In genomic region chr12:120376890-120377572, GRCh38 we compare ENCODE assay signal across 1 cellular context.
TF ChIP-seq lines count a peak whose summit lies in the region.

No MANE protein-coding gene starts in this region.

TF ChIP-seq in HEK293, 187 proteins besides CTCF, POLR2A, EP300 and RAD21 (continued from another document):
- peak; percentile 73 for TF ChIP-seq PRDM10 (tag by site-specific recombination; IDR thresholded peaks at IDR 0.05)
- peak; percentile 36; the same call in 1 of the 2 replicates for TF ChIP-seq OSR2 (tag by site-specific recombination; IDR thresholded peaks at IDR 0.05)
- peak; percentile 96 for TF ChIP-seq WT1 (tag by site-specific recombination; IDR thresholded peaks at IDR 0.05)
- TF ChIP-seq ZFP69B (tag by site-specific recombination; IDR thresholded peaks at IDR 0.05), result no peak
- TF ChIP-seq ZXDB (tag by site-specific recombination; IDR thresholded peaks at IDR 0.05), result no peak
- no peak for TF ChIP-seq ZSCAN30 (tag by site-specific recombination; IDR thresholded peaks at IDR 0.05)
- peak; percentile 93 for TF ChIP-seq PRDM1 (tag by site-specific recombination; IDR thresholded peaks at IDR 0.05)
- no peak for TF ChIP-seq GLI2 (tag by site-specific recombination; IDR thresholded peaks at IDR 0.05; ENCODE audit: borderline replicate concordance, low read depth)
- no peak for TF ChIP-seq ZNF350 (tag by site-specific recombination; IDR thresholded peaks at IDR 0.05)
- TF ChIP-seq ZNF354C (tag by site-specific recombination; IDR thresholded peaks at IDR 0.05; ENCODE audit: borderline replicate concordance, low read depth), result no peak
- TF ChIP-seq ZNF830 (tag by site-specific recombination; IDR thresholded peaks at IDR 0.05; ENCODE audit: low read depth), result no peak
- TF ChIP-seq ZNF366 (tag by site-specific recombination; conservative IDR thresholded peaks at IDR 0.05), result 0 out of 2 replicates have a peak, but pooled peaks have one; percentile 20
- TF ChIP-seq ZBTB44 (tag by site-specific recombination; IDR thresholded peaks at IDR 0.05), result no peak
